ENCODE assay signal across 24 cellular contexts in the genomic region with DNA sequence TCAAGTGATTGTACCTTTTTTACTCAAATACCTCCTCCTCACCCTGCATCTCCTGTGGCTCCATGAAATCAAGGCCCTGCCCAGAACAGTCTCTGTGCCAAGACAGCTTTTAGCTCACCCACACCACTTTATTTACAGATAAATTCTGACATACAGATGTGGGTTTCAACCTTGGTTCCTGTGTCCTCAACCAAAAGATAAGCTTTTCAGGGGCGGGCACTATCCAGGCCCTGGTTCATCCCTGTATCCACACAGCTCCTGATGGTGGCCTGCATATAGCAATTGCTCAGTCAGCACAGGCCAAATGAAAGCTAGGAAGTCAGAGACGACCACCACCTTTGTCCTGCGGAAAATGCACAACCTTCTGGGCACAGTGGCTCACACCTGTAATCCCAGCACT. TPM values are rescaled to one million over a fixed set of nuclear protein-coding genes. Genes with fewer than 3 reads are reported as not detected.
DNase-seq lines count a peak whose midpoint lies in the region; ATAC-seq and TF ChIP-seq lines count a peak whose summit lies in the region.
"Had no signal": no experiment of that assay in that cellular context is flagged by ENCODE, and none has a peak within 500 bp of the region (broad histone marks: within the 10 kb centered on the region; RNA-seq: fewer than 3 reads in every experiment).

No MANE protein-coding gene starts in this region.

- DNase-seq in Panc1 (ENCODE audit: low read depth, low spot score) (no peak), esophagus squamous epithelium (lab: John Stamatoyannopoulos, UW) (no peak), mesenchymal stem cell (no peak), HT-29 (ENCODE audit: low spot score) (no peak), DMS 273 treated with DMSO at 0.1 percent for 48 hours (lab: John Stamatoyannopoulos, UW) (no peak), HPDE6-E6E7 (ENCODE audit: extremely low spot score) (no peak)
- DNase-seq in activated CD4-positive, alpha-beta T cell treated with anti-CD3 and anti-CD28 coated beads, Interleukin-2, amount 10 ng/mL, durations not matched to agents 24 days and 14 days: no peak
- DNase-seq: activated CD4-positive, alpha-beta T cell treated with anti-CD3 and anti-CD28 coated beads for 1 hour; activated CD8-positive, alpha-beta memory T cell treated with anti-CD3 and anti-CD28 coated beads for 24 hours; activated T-cell treated with anti-CD3 and anti-CD28 coated beads, Interleukin-2, amount 50 U/mL, for 1 hour; CD4-positive, alpha-beta memory T cell; cortex of kidney; H9; NCI-H1105 treated with DMSO at 0.1 percent for 48 hours; NCI-H2029; NCI-H345; NCI-H774; nucleus accumbens; SIG-M5; stimulated activated naive CD8-positive, alpha-beta T cell treated with anti-CD3 and anti-CD28 coated beads, Interleukin-15, Interleukin-2, amounts not matched to agents 100 U/mL and 50 U/mL, for 24 hours had no signal

- H3K9me3 Mint-ChIP-seq in activated CD4-positive, alpha-beta T cell treated with anti-CD3 and anti-CD28 coated beads, Interleukin-2, amount 10 ng/mL, durations not matched to agents 24 days and 14 days: no peaks in the 10 kb centered on the region
- H3K9me3 Mint-ChIP-seq: CD4-positive, alpha-beta memory T cell; H9; IgD-negative memory B cell; memory B cell had no signal

- no peak overlapping the region for H3K27ac Mint-ChIP-seq in activated CD4-positive, alpha-beta T cell treated with anti-CD3 and anti-CD28 coated beads, Interleukin-2, amount 10 ng/mL, durations not matched to agents 24 days and 14 days
- H3K27ac Mint-ChIP-seq: CD4-positive, alpha-beta memory T cell; H9; IgD-negative memory B cell; memory B cell had no signal

- POLR2A ChIA-PET in Panc1 (lab: Charles Lee): interaction anchor here (0.6 kb wide), 1 partner anchor 72 kb away, joined by 3 read pairs; no protein-coding TSS in a partner anchor

- no peak overlapping the region for H2BK120ac ChIP-seq in mesenchymal stem cell (ENCODE audit: low read depth, low read length)

- H3K27me3 ChIP-seq in Panc1 (ENCODE audit: control insufficient read depth, insufficient read depth, low read length): no peaks in the 10 kb centered on the region
- no peaks in the 10 kb centered on the region for H3K27me3 ChIP-seq in esophagus squamous epithelium
- no peaks in the 10 kb centered on the region for H3K27me3 ChIP-seq in mesenchymal stem cell (ENCODE audit: control insufficient read depth in 1 of 2, insufficient read depth in 1 of 2, low read length in 2 of 2)
- H3K27me3 ChIP-seq in stomach smooth muscle (ENCODE audit: control insufficient read depth in 1 of 2, insufficient read depth in 2 of 2, low read length in 2 of 2): no peaks in the 10 kb centered on the region
- H3K27me3 ChIP-seq: tibial nerve had no signal

- H2BK5ac ChIP-seq in mesenchymal stem cell (ENCODE audit: low read depth, low read length, poor library complexity, severe bottlenecking): no peak overlapping the region

- H2AK5ac ChIP-seq in mesenchymal stem cell (ENCODE audit: low read length, severe bottlenecking): peak overlapping the region; percentile 79

- no peak overlapping the region for H2BK15ac ChIP-seq in mesenchymal stem cell (ENCODE audit: low read depth, poor library complexity, severe bottlenecking)

- no peak for ATAC-seq in Panc1
- ATAC-seq: stimulated activated naive CD8-positive, alpha-beta T cell treated with anti-CD3 and anti-CD28 coated beads, Interleukin-15, Interleukin-2, amounts not matched to agents 100 U/mL and 50 U/mL, for 24 hours had no signal

- no peaks in the 10 kb centered on the region for H3K36me3 Mint-ChIP-seq in activated CD4-positive, alpha-beta T cell treated with anti-CD3 and anti-CD28 coated beads, Interleukin-2, amount 10 ng/mL, durations not matched to agents 24 days and 14 days (ENCODE audit: low read depth)
- H3K36me3 Mint-ChIP-seq: CD4-positive, alpha-beta memory T cell; IgD-negative memory B cell; memory B cell had no signal

- peaks cover 24% of the 10 kb centered on the region for H3K27me3 Mint-ChIP-seq in activated CD4-positive, alpha-beta T cell treated with anti-CD3 and anti-CD28 coated beads, Interleukin-2, amount 10 ng/mL, durations not matched to agents 24 days and 14 days
- H3K27me3 Mint-ChIP-seq: CD4-positive, alpha-beta memory T cell had no signal

- TF ChIP-seq POLR2A in esophagus squamous epithelium (IDR thresholded peaks at IDR 0.05): no peak

- H3K9ac ChIP-seq in mesenchymal stem cell (ENCODE audit: low read length): no peak overlapping the region
- no peak overlapping the region for H3K9ac ChIP-seq in stomach smooth muscle (ENCODE audit: low read length in 2 of 2)

- no TSS peak for BruUV-seq in Panc1 (replicated peaks; lab: Mats Ljungman, UMichigan)

- no peak overlapping the region for H3K14ac ChIP-seq in mesenchymal stem cell (ENCODE audit: low read length in 2 of 2)

- no peak for TF ChIP-seq CTCF in Panc1 (IDR thresholded peaks at IDR 0.05)
- TF ChIP-seq CTCF in esophagus squamous epithelium (IDR thresholded peaks at IDR 0.05): no peak

- H3K4me1 Mint-ChIP-seq in activated CD4-positive, alpha-beta T cell treated with anti-CD3 and anti-CD28 coated beads, Interleukin-2, amount 10 ng/mL, durations not matched to agents 24 days and 14 days: no peaks in the 10 kb centered on the region

- H3K4ac ChIP-seq in mesenchymal stem cell (ENCODE audit: low read depth in 1 of 2, low read length in 2 of 2): no peak overlapping the region

- 66 to 72% methylated on average over 3 of the region's 3 CpGs for WGBS in esophagus squamous epithelium, 2 donors
- WGBS in mesenchymal stem cell: 93% methylated on average over 3 of the region's 3 CpGs

- H3K27ac ChIP-seq in Panc1 (ENCODE audit: low read length) (peak overlapping the region; percentile 89), esophagus squamous epithelium (peak overlapping the region in 3 of 4 donors; percentile 7 to 75 (median 33)), mesenchymal stem cell (ENCODE audit: low read length, poor library complexity, severe bottlenecking) (peak overlapping the region; percentile 77), stomach smooth muscle (ENCODE audit: low read length) (peak overlapping the region; percentile 41)
- H3K27ac ChIP-seq: tibial nerve had no signal

- H3K23ac ChIP-seq in mesenchymal stem cell (ENCODE audit: low read length in 2 of 2): no peak overlapping the region

- CTCF ChIA-PET in Panc1 (lab: Charles Lee): no interaction called here

- no peak overlapping the region for H2AFZ ChIP-seq in mesenchymal stem cell (ENCODE audit: low read depth, low read length)

- H3K36me3 ChIP-seq in Panc1 (ENCODE audit: control insufficient read depth, insufficient read depth, low read length) (peaks cover 4% of the 10 kb centered on the region; the same call in 1 of the 2 replicates), esophagus squamous epithelium (no peaks in the 10 kb centered on the region), mesenchymal stem cell (ENCODE audit: control insufficient read depth in 1 of 2, insufficient read depth in 2 of 2, low read depth in 1 of 2, low read length in 2 of 2) (peaks cover 2 to 34% of the 10 kb centered on the region in 2 experiments), stomach smooth muscle (ENCODE audit: control insufficient read depth in 2 of 2, insufficient read depth in 2 of 2, low read length in 2 of 2) (peaks cover 0 to 4% of the 10 kb centered on the region in 2 donors)

- in situ Hi-C loops in Panc1 (cut with HindIII; ENCODE audit: low pct_unique_long_range_greater_than_20kb, low sequenced_read_pairs): no loop called here

- no peak overlapping the region for H4K91ac ChIP-seq in mesenchymal stem cell (ENCODE audit: low read length)

- no peak overlapping the region for H3K18ac ChIP-seq in mesenchymal stem cell (ENCODE audit: low read depth in 1 of 2, low read length in 2 of 2)

- intact Hi-C loops in Panc1 (cut with micrococcal nuclease; ENCODE audit: unreplicated experiment): loop anchor here (10.0 kb wide), 1 partner anchor 126 kb away; no protein-coding TSS in a partner anchor
- intact Hi-C loops in esophagus squamous epithelium (cut with DNase I): no loop called here
- intact Hi-C loops in activated CD4-positive, alpha-beta T cell treated with anti-CD3 and anti-CD28 coated beads, Interleukin-2, amount 10 ng/mL, durations not matched to agents 24 days and 14 days (cut with micrococcal nuclease): loop anchor here (10.0 kb wide), 1 partner anchor 316 kb away; no protein-coding TSS in a partner anchor

- H3K9me3 ChIP-seq in Panc1 (ENCODE audit: control insufficient read depth, insufficient read depth, low read depth, low read length) (no peaks in the 10 kb centered on the region), esophagus squamous epithelium (no peaks in the 10 kb centered on the region), mesenchymal stem cell (ENCODE audit: control insufficient read depth, low read length) (no peaks in the 10 kb centered on the region), stomach smooth muscle (ENCODE audit: control insufficient read depth in 2 of 2, low read length in 2 of 2) (no peaks in the 10 kb centered on the region)
- H3K9me3 ChIP-seq: tibial nerve had no signal

- no peak overlapping the region for H2BK12ac ChIP-seq in mesenchymal stem cell (ENCODE audit: low read length in 2 of 2)

- no peaks in the 10 kb centered on the region for H3K79me1 ChIP-seq in mesenchymal stem cell (replicated peaks; ENCODE audit: low read length, poor library complexity, severe bottlenecking)

- H3K4me2 ChIP-seq in mesenchymal stem cell (ENCODE audit: low read length, poor library complexity, severe bottlenecking): no peak overlapping the region

- H4K8ac ChIP-seq in mesenchymal stem cell (ENCODE audit: low read length): no peak overlapping the region

- H3K4me1 ChIP-seq in Panc1 (ENCODE audit: control insufficient read depth, insufficient read depth, low read length): peaks cover 78% of the 10 kb centered on the region
- H3K4me1 ChIP-seq in esophagus squamous epithelium: peaks cover 33 to 100% (median 67%) of the 10 kb centered on the region in 3 donors
- peaks cover 50% of the 10 kb centered on the region for H3K4me1 ChIP-seq in mesenchymal stem cell (ENCODE audit: control insufficient read depth, insufficient read depth, low read depth, low read length)
- peaks cover 44% of the 10 kb centered on the region for H3K4me1 ChIP-seq in stomach smooth muscle (ENCODE audit: control insufficient read depth, insufficient read depth, low read length)

- H3K4me3 ChIP-seq in Panc1 (ENCODE audit: low read depth in 2 of 2, low read length in 2 of 2): no peak overlapping the region
- H3K4me3 ChIP-seq in esophagus squamous epithelium: no peak overlapping the region
- H3K4me3 ChIP-seq in mesenchymal stem cell (ENCODE audit: insufficient read depth in 1 of 2, low read depth in 1 of 2, low read length in 2 of 2): no peak overlapping the region
- H3K4me3 ChIP-seq in stomach smooth muscle (ENCODE audit: low read length in 2 of 2): no peak overlapping the region
- H3K4me3 ChIP-seq: tibial nerve had no signal

- H3K4me3 Mint-ChIP-seq in activated CD4-positive, alpha-beta T cell treated with anti-CD3 and anti-CD28 coated beads, Interleukin-2, amount 10 ng/mL, durations not matched to agents 24 days and 14 days: no peak overlapping the region
- H3K4me3 Mint-ChIP-seq: CD4-positive, alpha-beta memory T cell; H9; IgD-negative memory B cell; memory B cell had no signal

RNA-seq across cellular contexts. Expression of gene SHB, which starts 8.3 kb away (rescaled TPM):
- total RNA-seq in Panc1 (2021; ENCODE audit: unreplicated experiment) (59.9 TPM), esophagus squamous epithelium (10 to 100 TPM; 17.7 to 31.4 (median 24.2) TPM)
- polyA plus RNA-seq in Panc1 (2012; ENCODE audit: insufficient read length): 63.1 TPM
- polyA plus RNA-seq in mesenchymal stem cell (2013, experiment 1 of 2): 18.4 TPM
- polyA plus RNA-seq in mesenchymal stem cell (2013, experiment 2 of 2): 17.9 TPM
- total RNA-seq in HT-29 (2014; rRNA removed; shearing (Covaris generic)): 54.8 and 65.4 TPM in 2 replicates
- 1.6 and 2.1 TPM in 2 replicates for total RNA-seq in activated CD4-positive, alpha-beta T cell treated with anti-CD3 and anti-CD28 coated beads, Interleukin-2, amount 10 ng/mL, durations not matched to agents 24 days and 14 days
- polyA plus RNA-seq: IgD-negative memory B cell had no signal

Comparison
In these comparisons a context has a peak if more than half of its experiments do, and no peak if none do; other contexts are left out.
1. H3K27ac ChIP-seq: peak in every context shown above with its lines; median percentile 89 in Panc1; 77 in mesenchymal stem cell; 41 in stomach smooth muscle; 33 in esophagus squamous epithelium.